ENCODE assay signal across 8 cellular contexts in genomic region chr3:143847787-143848631, GRCh38. TPM values are rescaled to one million over a fixed set of nuclear protein-coding genes. Genes with fewer than 3 reads are reported as not detected.
DNase-seq lines count a peak whose midpoint lies in the region; ATAC-seq and TF ChIP-seq lines count a peak whose summit lies in the region.

TSS of gene SLC9A9 (minus strand) at chr3:143848468. CDS start at chr3:143848322, 146 bp downstream.

- H3K27ac Mint-ChIP-seq in Caco-2 (ENCODE audit: unreplicated experiment), result no peak within 1 kb of the TSS
- peak within 1 kb of the TSS; percentile 81 to 91 for H3K27ac Mint-ChIP-seq in activated naive CD4-positive, alpha-beta T cell treated with anti-CD3 and anti-CD28 coated beads, Interleukin-2, amount 50 U/mL, for 72 hours

- H3K27me3 ChIP-seq in Caco-2 (replicated peaks; ENCODE audit: control insufficient read depth, insufficient read depth, low read length), result no peaks in the 10 kb centered on the region; the same call in 1 of the 2 replicates
- H3K27me3 ChIP-seq in neuronal stem cell (ENCODE audit: control insufficient read depth in 3 of 3, insufficient read depth in 3 of 3, low read depth in 1 of 3, low read length in 3 of 3), result no peaks in the 10 kb centered on the region

- ATAC-seq in GM19324 (IDR thresholded peaks at IDR 0.05; ENCODE audit: low FRiP score, unreplicated experiment), result peak; percentile 89
- ATAC-seq in HG03342 (IDR thresholded peaks at IDR 0.05; ENCODE audit: unreplicated experiment), result peak; percentile 90
- peak; percentile 94 to 96 for ATAC-seq in activated naive CD4-positive, alpha-beta T cell treated with anti-CD3 and anti-CD28 coated beads, Interleukin-2, amount 50 U/mL, for 72 hours

- TF ChIP-seq CTCF in Caco-2 (IDR thresholded peaks at IDR 0.05; ENCODE audit: insufficient read depth in 1 of 2, low read depth in 1 of 2, low read length in 1 of 2, severe bottlenecking in 1 of 2, unreplicated experiment in 1 of 2), result no peak

- CTCF ChIA-PET in Caco-2 (lab: Charles Lee), result interaction anchor here (0.6 kb wide), 1 partner anchor 185 kb away, joined by 4 read pairs; no protein-coding TSS in a partner anchor

- H2AFZ ChIP-seq in neuronal stem cell (ENCODE audit: low read length), result peak within 1 kb of the TSS; percentile 90

- no peaks in the 10 kb centered on the region for H3K4me1 Mint-ChIP-seq in Caco-2 (ENCODE audit: low read depth, unreplicated experiment)

- peaks cover 9% of the 10 kb centered on the region for H3K27me3 Mint-ChIP-seq in Caco-2 (ENCODE audit: insufficient read depth, unreplicated experiment)

- no peak within 1 kb of the TSS for H3K9ac ChIP-seq in neuronal stem cell (ENCODE audit: low read depth, low read length, poor library complexity)

- H4K8ac ChIP-seq in neuronal stem cell (ENCODE audit: low read depth, low read length), result no peak within 1 kb of the TSS

- no TSS peak for BruUV-seq in Caco-2 (replicated peaks; lab: Mats Ljungman, UMichigan)

- peak within 1 kb of the TSS; percentile 37 for H3K4me2 ChIP-seq in neuronal stem cell (ENCODE audit: insufficient read depth, low read length, poor library complexity, severe bottlenecking)

- H3K14ac ChIP-seq in neuronal stem cell (ENCODE audit: low read length), result peak within 1 kb of the TSS; percentile 87

- H3K18ac ChIP-seq in neuronal stem cell (ENCODE audit: low read length), result no peak within 1 kb of the TSS

- H4K91ac ChIP-seq in neuronal stem cell (ENCODE audit: low read depth, low read length, poor library complexity), result no peak within 1 kb of the TSS

- no peak within 1 kb of the TSS for H3K27ac ChIP-seq in neuronal stem cell (replicated peaks; ENCODE audit: low read length)

- DNase-seq in Caco-2 (no peak), OCI-M1 (lab: John Stamatoyannopoulos, UW) (peak; percentile 74), globus pallidus (ENCODE audit: low spot score) (peak; percentile 87), neuronal stem cell (ENCODE audit: low spot score) (no peak), OCI-M2 (lab: John Stamatoyannopoulos, UW; ENCODE audit: unreplicated experiment) (no peak)
- no peak for DNase-seq in activated naive CD4-positive, alpha-beta T cell treated with anti-CD3 and anti-CD28 coated beads, Interleukin-2, amount 50 U/mL, for 72 hours (ENCODE audit: low spot score in 2 of 2)

- H3K4me3 ChIP-seq in Caco-2 (ENCODE audit: low read depth, low read length) (peak within 1 kb of the TSS; percentile 11), neuronal stem cell (ENCODE audit: low read length in 2 of 2) (peak within 1 kb of the TSS; percentile 47 to 51)

- peaks cover 12% of the 10 kb centered on the region for H3K4me1 ChIP-seq in Caco-2
- peaks cover 5 to 17% of the 10 kb centered on the region in 2 donors for H3K4me1 ChIP-seq in neuronal stem cell (ENCODE audit: control insufficient read depth in 2 of 2, insufficient read depth in 1 of 2, low read depth in 1 of 2, low read length in 2 of 2)

- POLR2A ChIA-PET in Caco-2 (lab: Charles Lee), result no interaction called here

- no peak within 1 kb of the TSS for H2BK5ac ChIP-seq in neuronal stem cell (ENCODE audit: low read length)

- intact Hi-C loops in Caco-2 (cut with micrococcal nuclease; ENCODE audit: unreplicated experiment), result no loop called here

- H3K36me3 Mint-ChIP-seq in Caco-2 (ENCODE audit: insufficient read depth, unreplicated experiment), result no peaks in the 10 kb centered on the region
- H3K36me3 Mint-ChIP-seq in activated naive CD4-positive, alpha-beta T cell treated with anti-CD3 and anti-CD28 coated beads, Interleukin-2, amount 50 U/mL, for 72 hours, result peaks cover 0 to 8% of the 10 kb centered on the region in 2 donors

- no peaks in the 10 kb centered on the region for H3K36me3 ChIP-seq in Caco-2 (ENCODE audit: control insufficient read depth, insufficient read depth, low read length)
- no peaks in the 10 kb centered on the region for H3K36me3 ChIP-seq in neuronal stem cell (replicated peaks in 1 of 2; ENCODE audit: control insufficient read depth in 2 of 2, insufficient read depth in 2 of 2, low read length in 2 of 2)

- no peak within 1 kb of the TSS for H2BK15ac ChIP-seq in neuronal stem cell (ENCODE audit: low read length)

- H3K4ac ChIP-seq in neuronal stem cell (ENCODE audit: low read length), result no peak within 1 kb of the TSS

- H3K4me3 Mint-ChIP-seq in Caco-2 (ENCODE audit: unreplicated experiment), result peak within 1 kb of the TSS; percentile 66

- no peaks in the 10 kb centered on the region for H3K79me1 ChIP-seq in neuronal stem cell (ENCODE audit: low read depth, low read length)

- no peak within 1 kb of the TSS for H2BK12ac ChIP-seq in neuronal stem cell (ENCODE audit: low read length)

- H2BK120ac ChIP-seq in neuronal stem cell (ENCODE audit: low read depth, low read length), result no peak within 1 kb of the TSS

- H3K23ac ChIP-seq in neuronal stem cell (ENCODE audit: low read depth, low read length, poor library complexity), result no peak within 1 kb of the TSS

- H3K9me3 Mint-ChIP-seq in Caco-2 (ENCODE audit: unreplicated experiment), result no peaks in the 10 kb centered on the region
- no peaks in the 10 kb centered on the region for H3K9me3 Mint-ChIP-seq in activated naive CD4-positive, alpha-beta T cell treated with anti-CD3 and anti-CD28 coated beads, Interleukin-2, amount 50 U/mL, for 72 hours

- H3K9me3 ChIP-seq in Caco-2, result no peaks in the 10 kb centered on the region
- no peaks in the 10 kb centered on the region for H3K9me3 ChIP-seq in neuronal stem cell (replicated peaks in 1 of 2; ENCODE audit: control insufficient read depth in 2 of 2, insufficient read depth in 1 of 2, low read depth in 1 of 2, low read length in 2 of 2)

- WGBS in neuronal stem cell (ENCODE audit: extremely low coverage in 2 of 2, insufficient read length in 2 of 2, insufficient replicate concordance in 1 of 2), 2 donors, result no CpG with 5 or more reads among the region's 15 CpGs

- no peak within 1 kb of the TSS for H2AK5ac ChIP-seq in neuronal stem cell (ENCODE audit: low read depth, low read length)

RNA-seq across cellular contexts. Expression of gene SLC9A9, which starts in this region (rescaled TPM):
- not detected in 2 replicates for total RNA-seq in Caco-2 (2022)
- total RNA-seq in activated naive CD4-positive, alpha-beta T cell treated with anti-CD3 and anti-CD28 coated beads, Interleukin-2, amount 50 U/mL, for 72 hours, result 1 to 10 TPM; 2.3 to 2.5 TPM
- polyA plus RNA-seq in neuronal stem cell (2013, experiment 1 of 2), result 0.52 TPM
- polyA plus RNA-seq in neuronal stem cell (2013, experiment 2 of 2), result 0.51 TPM

Comparison
In these comparisons a context has a peak if more than half of its experiments do, and no peak if none do; other contexts are left out.
1. DNase-seq: peak in OCI-M1 (single experiment) and globus pallidus (single experiment); none in Caco-2 (0 of 2), activated naive CD4-positive, alpha-beta T cell treated with anti-CD3 and anti-CD28 coated beads, Interleukin-2, amount 50 U/mL, for 72 hours (0 of 2), neuronal stem cell (single experiment) and OCI-M2 (single experiment).
2. Peak in every context shown above with its lines, with median percentiles within 50 percentile points of each other: ATAC-seq.